Comparison of ENCODE assay signal across 20 cellular contexts in genomic region chr19:56829586-56829985, GRCh38.
DNase-seq lines count a peak whose midpoint lies in the region; ATAC-seq lines count a peak whose summit lies in the region.
"Had no signal": no experiment of that assay in that cellular context is flagged by ENCODE, and none has a peak within 500 bp of the region (broad histone marks: within the 10 kb centered on the region; RNA-seq: fewer than 3 reads in every experiment).

No MANE protein-coding gene starts in this region.

- DNase-seq in NCI-H748 (lab: John Stamatoyannopoulos, UW; ENCODE audit: unreplicated experiment) (peak; percentile 7), NCI-H748 treated with DMSO at 0.1 percent for 48 hours (lab: John Stamatoyannopoulos, UW) (no peak), NCI-H2227 (lab: John Stamatoyannopoulos, UW; ENCODE audit: unreplicated experiment) (peak; percentile 78), left kidney (ENCODE audit: low read depth, low spot score) (peak; percentile 12)
- DNase-seq: 8988T; ACHN; AML-193; BE2C; Calu3; CD4-positive, alpha-beta T cell; COR-L47; DMS53; DMS79 treated with DMSO at 0.1 percent for 48 hours; GF-D8; H9 had no signal

- ATAC-seq in HG02759 (IDR thresholded peaks at IDR 0.05; ENCODE audit: unreplicated experiment) (no peak), HG03175 (IDR thresholded peaks at IDR 0.05; ENCODE audit: unreplicated experiment) (no peak)
- ATAC-seq: A549, GM23338, HCT116 had no signal
